In genomic region chr3:183253961-183254815, GRCh38 we compare ENCODE assay signal across 8 cellular contexts. TPM values are rescaled to one million over a fixed set of nuclear protein-coding genes. Genes with fewer than 3 reads are reported as not detected.
DNase-seq lines count a peak whose midpoint lies in the region; ATAC-seq and TF ChIP-seq lines count a peak whose summit lies in the region.

No MANE protein-coding gene starts in this region.

- no peaks in the 10 kb centered on the region for H3K36me3 ChIP-seq in transverse colon

- peaks cover 4% of the 10 kb centered on the region for H3K4me1 Mint-ChIP-seq in endothelial cell (ENCODE audit: unreplicated experiment)

- H3K9me3 Mint-ChIP-seq in endothelial cell (ENCODE audit: unreplicated experiment): no peaks in the 10 kb centered on the region

- H3K27ac Mint-ChIP-seq in endothelial cell (ENCODE audit: unreplicated experiment): peak overlapping the region; percentile 91

- TF ChIP-seq POLR2A in transverse colon (IDR thresholded peaks at IDR 0.05): no peak

- H3K27me3 ChIP-seq in mononuclear cell (ENCODE audit: insufficient read depth, low read length): peaks cover 22% of the 10 kb centered on the region
- H3K27me3 ChIP-seq in transverse colon: no peaks in the 10 kb centered on the region

- WGBS in transverse colon (ENCODE audit: low coverage in 1 of 2), 2 donors: 2% methylated on average over 70 of the region's 109 CpGs; no CpG with 5 or more reads in 1 of the 2 donors

- no peak for ATAC-seq in HG02970 (IDR thresholded peaks at IDR 0.05; ENCODE audit: low FRiP score, unreplicated experiment)
- ATAC-seq in GM18867 (IDR thresholded peaks at IDR 0.05; ENCODE audit: unreplicated experiment): no peak

- TF ChIP-seq EP300 in transverse colon (IDR thresholded peaks at IDR 0.05; ENCODE audit: low read depth): no peak

- peak overlapping the region; percentile 92 for H3K4me3 Mint-ChIP-seq in endothelial cell (ENCODE audit: unreplicated experiment)

- DNase-seq in CD1c-positive myeloid dendritic cell (ENCODE audit: extremely low spot score) (peak; percentile 57), HFF-Myc (ENCODE audit: extremely low read depth, low read depth) (no peak), endothelial cell (ENCODE audit: low spot score) (peak; percentile 54), transverse colon (peak; percentile 45)

- TF ChIP-seq CTCF in HFF-Myc (IDR thresholded peaks at IDR 0.05; ENCODE audit: low read depth, low read length, missing control alignments) (no peak), WI38 (IDR thresholded peaks at IDR 0.05; ENCODE audit: low read depth, low read length) (no peak), endothelial cell (IDR thresholded peaks at IDR 0.05; ENCODE audit: unreplicated experiment) (no peak), transverse colon (IDR thresholded peaks at IDR 0.05) (no peak)

- H3K4me1 ChIP-seq in mononuclear cell (ENCODE audit: insufficient read depth, low read length): peaks cover 31% of the 10 kb centered on the region
- H3K4me1 ChIP-seq in transverse colon: peaks cover 0 to 32% (median 19%) of the 10 kb centered on the region in 4 donors

- intact Hi-C loops in transverse colon (cut with DNase I; ENCODE audit: low total_unique reads): no loop called here

- peak overlapping the region; percentile 87 to 96 (median 95) for H3K27ac ChIP-seq in transverse colon

- peaks cover 3% of the 10 kb centered on the region for H3K36me3 Mint-ChIP-seq in endothelial cell (ENCODE audit: low read depth, unreplicated experiment)

- H3K4me3 ChIP-seq in HFF-Myc (replicated peaks; ENCODE audit: low read depth, low read length) (peak overlapping the region; percentile 72), WI38 (ENCODE audit: low read depth, low read length) (peak overlapping the region; percentile 59), mononuclear cell (ENCODE audit: low read length) (peak overlapping the region; percentile 53), transverse colon (peak overlapping the region; percentile 15 to 96 (median 90))

- in situ Hi-C loops in transverse colon (cut with MboI; ENCODE audit: low pct_ligation_motif_present in 1 of 4, low pct_unique_long_range_greater_than_20kb in 1 of 4, low sequenced_read_pairs in 3 of 4): no loop called here

- peaks cover 8% of the 10 kb centered on the region for H3K27me3 Mint-ChIP-seq in endothelial cell (ENCODE audit: unreplicated experiment)

- H3K9me3 ChIP-seq in mononuclear cell (ENCODE audit: low read depth, low read length) (no peaks in the 10 kb centered on the region), transverse colon (no peaks in the 10 kb centered on the region)

RNA-seq across cellular contexts. Expression of gene B3GNT5, which starts 1.1 kb away (rescaled TPM):
- 6.9 TPM for total RNA-seq in endothelial cell (ENCODE audit: unreplicated experiment)
- 37.6 TPM for total RNA-seq in mononuclear cell
- total RNA-seq in transverse colon: 10 to 100 TPM in 3 of 4 donors, 1 to 10 TPM in 1; 6.0 to 46.3 (median 39.9) TPM
